ENCODE assay signal across 29 cellular contexts in genomic region chr1:94178896-94179295, GRCh38. TPM values are rescaled to one million over a fixed set of nuclear protein-coding genes. Genes with fewer than 3 reads are reported as not detected.
"Had no signal": no experiment of that assay in that cellular context is flagged by ENCODE, and none has a peak within 500 bp of the region (broad histone marks: within the 10 kb centered on the region; RNA-seq: fewer than 3 reads in every experiment).

No MANE protein-coding gene starts in this region.

- H3K9ac ChIP-seq: KMS-11, SK-N-SH had no signal

- H3K27ac ChIP-seq: KMS-11, Peyer's patch, RWPE1, SJCRH30 had no signal

- DNase-seq: activated B cell treated with CpG ODN at 0.5 μM for 24 hours; activated CD4-positive, alpha-beta T cell treated with anti-CD3 and anti-CD28 coated beads for 1 hour; activated CD4-positive, alpha-beta T cell treated with anti-CD3 and anti-CD28 coated beads, Interleukin-2, amount 10 ng/mL, durations not matched to agents 24 days and 14 days; activated CD4-positive, alpha-beta T cell treated with anti-CD3 and anti-CD28 coated beads, Interleukin-2, amount 50 U/mL, for 48 hours; activated CD8-positive, alpha-beta memory T cell treated with anti-CD3 and anti-CD28 coated beads, Interleukin-2, amount 10 ng/mL, durations not matched to agents 7 days and 5 days; activated effector memory CD4-positive, alpha-beta T cell treated with Interleukin-2 at 50 U/mL for 16 hours; activated naive CD4-positive, alpha-beta T cell; activated T-cell treated with anti-CD3 and anti-CD28 coated beads, Interleukin-2, amount 50 U/mL, for 24 hours; aorta; NCI-H1092; NCI-H1417; NCI-H2029 treated with DMSO at 0.1 percent for 48 hours; NCI-H345; NCI-H510A; NCI-H526 treated with DMSO at 0.1 percent for 48 hours; NCI-H82; Peyer's patch; Right ventricle myocardium superior; SJCRH30; SK-N-SH; T-helper 1 cell had no signal

- H3K27ac Mint-ChIP-seq: activated B cell treated with CpG ODN at 0.5 μM for 24 hours; activated CD4-positive, alpha-beta T cell treated with anti-CD3 and anti-CD28 coated beads, Interleukin-2, amount 10 ng/mL, durations not matched to agents 24 days and 14 days; activated CD8-positive, alpha-beta memory T cell treated with anti-CD3 and anti-CD28 coated beads, Interleukin-2, amount 10 ng/mL, durations not matched to agents 7 days and 5 days; activated naive CD4-positive, alpha-beta T cell treated with anti-CD3 and anti-CD28 coated beads, Interleukin-2, amount 50 U/mL, for 24 hours; activated T-cell treated with anti-CD3 and anti-CD28 coated beads, Interleukin-2, amount 50 U/mL, for 24 hours; activated T-helper 1 cell treated with anti-CD3 and anti-CD28 coated beads, Interleukin-12 subunit alpha, Interleukin-12 subunit beta, Interleukin-2, Interleukin-4 antibody, amounts not matched to agents 30 ng/mL and 10 ng/mL and 1 ng/mL, durations not matched to agents 14 hours and 24 hours and 36 hours; T-helper 2 cell treated with Interferon-gamma antibody and Interleukin-4, amounts not matched to agents 5 μg/mL and 100 μg/mL, for 36 hours had no signal

- H3K27me3 ChIP-seq: Peyer's patch, SJCRH30 had no signal

- H3K9me3 Mint-ChIP-seq: activated B cell treated with CpG ODN at 0.5 μM for 24 hours; activated CD4-positive, alpha-beta T cell treated with anti-CD3 and anti-CD28 coated beads, Interleukin-2, amount 10 ng/mL, durations not matched to agents 24 days and 14 days; activated naive CD4-positive, alpha-beta T cell treated with anti-CD3 and anti-CD28 coated beads, Interleukin-2, amount 50 U/mL, for 24 hours; activated T-cell treated with anti-CD3 and anti-CD28 coated beads, Interleukin-2, amount 50 U/mL, for 24 hours; activated T-helper 1 cell treated with anti-CD3 and anti-CD28 coated beads, Interleukin-12 subunit alpha, Interleukin-12 subunit beta, Interleukin-2, Interleukin-4 antibody, amounts not matched to agents 30 ng/mL and 10 ng/mL and 1 ng/mL, durations not matched to agents 14 hours and 24 hours and 36 hours; T-helper 2 cell treated with Interferon-gamma antibody and Interleukin-4, amounts not matched to agents 5 μg/mL and 100 μg/mL, for 36 hours had no signal

- H3K36me3 Mint-ChIP-seq: activated CD8-positive, alpha-beta memory T cell treated with anti-CD3 and anti-CD28 coated beads, Interleukin-2, amount 10 ng/mL, durations not matched to agents 7 days and 5 days; activated naive CD4-positive, alpha-beta T cell treated with anti-CD3 and anti-CD28 coated beads, Interleukin-2, amount 50 U/mL, for 24 hours had no signal

- H3K4me2 ChIP-seq: KMS-11, SK-N-SH had no signal

- H3K4me3 Mint-ChIP-seq: activated B cell treated with CpG ODN at 0.5 μM for 24 hours; activated CD4-positive, alpha-beta T cell treated with anti-CD3 and anti-CD28 coated beads, Interleukin-2, amount 10 ng/mL, durations not matched to agents 24 days and 14 days; activated CD8-positive, alpha-beta memory T cell treated with anti-CD3 and anti-CD28 coated beads, Interleukin-2, amount 10 ng/mL, durations not matched to agents 7 days and 5 days; activated naive CD4-positive, alpha-beta T cell treated with anti-CD3 and anti-CD28 coated beads, Interleukin-2, amount 50 U/mL, for 24 hours; activated T-cell treated with anti-CD3 and anti-CD28 coated beads, Interleukin-2, amount 50 U/mL, for 24 hours; activated T-helper 1 cell treated with anti-CD3 and anti-CD28 coated beads, Interleukin-12 subunit alpha, Interleukin-12 subunit beta, Interleukin-2, Interleukin-4 antibody, amounts not matched to agents 30 ng/mL and 10 ng/mL and 1 ng/mL, durations not matched to agents 14 hours and 24 hours and 36 hours; central memory CD8-positive, alpha-beta T cell; T-helper 2 cell treated with Interferon-gamma antibody and Interleukin-4, amounts not matched to agents 5 μg/mL and 100 μg/mL, for 36 hours had no signal

- ATAC-seq: activated CD8-positive, alpha-beta memory T cell treated with anti-CD3 and anti-CD28 coated beads, Interleukin-2, amount 10 ng/mL, durations not matched to agents 7 days and 5 days had no signal

- H3K4me1 Mint-ChIP-seq: activated B cell treated with CpG ODN at 0.5 μM for 24 hours; activated CD4-positive, alpha-beta T cell treated with anti-CD3 and anti-CD28 coated beads, Interleukin-2, amount 10 ng/mL, durations not matched to agents 24 days and 14 days; activated CD8-positive, alpha-beta memory T cell treated with anti-CD3 and anti-CD28 coated beads, Interleukin-2, amount 10 ng/mL, durations not matched to agents 7 days and 5 days; activated naive CD4-positive, alpha-beta T cell treated with anti-CD3 and anti-CD28 coated beads, Interleukin-2, amount 50 U/mL, for 24 hours; central memory CD8-positive, alpha-beta T cell had no signal

- H3K36me3 ChIP-seq: Peyer's patch had no signal

- H3K4me3 ChIP-seq: Peyer's patch, SJCRH30 had no signal

- H3K9me3 ChIP-seq: Peyer's patch, SJCRH30, SK-N-SH had no signal

- H3K4me1 ChIP-seq: Peyer's patch, SJCRH30 had no signal

RNA-seq across cellular contexts. Expression of gene ABCA4, which starts 57.9 kb away (rescaled TPM):
- total RNA-seq: activated B cell treated with CpG ODN at 0.5 μM for 24 hours; activated CD8-positive, alpha-beta memory T cell treated with anti-CD3 and anti-CD28 coated beads, Interleukin-2, amount 10 ng/mL, durations not matched to agents 7 days and 5 days; activated T-helper 1 cell treated with anti-CD3 and anti-CD28 coated beads, Interleukin-12 subunit alpha, Interleukin-12 subunit beta, Interleukin-2, Interleukin-4 antibody, amounts not matched to agents 30 ng/mL and 10 ng/mL and 1 ng/mL, durations not matched to agents 14 hours and 24 hours and 36 hours; MCF 10A; OCI-LY7 had no signal

RNA-seq across cellular contexts. Expression of gene ARHGAP29, which starts 58.5 kb away (rescaled TPM):
- total RNA-seq: activated B cell treated with CpG ODN at 0.5 μM for 24 hours; activated CD4-positive, alpha-beta T cell treated with anti-CD3 and anti-CD28 coated beads, Interleukin-2, amount 10 ng/mL, durations not matched to agents 24 days and 14 days; activated CD8-positive, alpha-beta memory T cell treated with anti-CD3 and anti-CD28 coated beads, Interleukin-2, amount 10 ng/mL, durations not matched to agents 7 days and 5 days; activated T-helper 1 cell treated with anti-CD3 and anti-CD28 coated beads, Interleukin-12 subunit alpha, Interleukin-12 subunit beta, Interleukin-2, Interleukin-4 antibody, amounts not matched to agents 30 ng/mL and 10 ng/mL and 1 ng/mL, durations not matched to agents 14 hours and 24 hours and 36 hours had no signal
